ENCODE assay signal across 13 cellular contexts in the genomic region with DNA sequence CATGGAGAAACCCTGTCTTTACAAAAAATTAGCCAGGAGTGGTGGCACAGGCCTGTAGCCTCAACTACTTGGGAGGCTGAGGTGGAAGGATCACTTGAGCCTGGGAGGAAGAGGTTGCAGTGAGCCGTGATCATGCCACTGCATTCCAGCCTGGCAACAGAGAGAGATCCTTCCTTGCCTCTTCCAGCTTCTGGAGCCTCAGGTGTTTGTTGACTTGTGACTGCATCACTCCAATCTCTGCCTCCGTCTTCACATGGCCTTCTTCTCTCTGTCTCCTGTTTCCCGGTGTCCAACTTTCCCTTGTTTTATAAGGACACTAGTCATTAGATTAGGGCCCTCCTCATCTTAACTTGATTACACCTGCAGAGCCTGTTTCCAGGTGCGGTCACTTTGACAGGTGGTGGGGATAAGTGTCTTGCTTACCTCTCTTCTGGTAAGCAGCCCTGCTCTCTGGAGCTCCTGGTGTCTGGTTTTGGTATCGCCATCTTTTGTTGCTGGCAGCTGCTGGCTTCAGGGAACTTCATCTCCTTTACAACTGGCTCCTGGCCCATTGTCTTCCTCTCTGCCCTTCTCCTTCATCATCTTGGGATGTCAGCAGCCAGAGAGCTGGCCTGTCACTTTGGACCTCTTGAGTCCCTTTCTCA. TPM values are rescaled to one million over a fixed set of nuclear protein-coding genes. Genes with fewer than 3 reads are reported as not detected.
DNase-seq lines count a peak whose midpoint lies in the region; ATAC-seq, FAIRE-seq and TF ChIP-seq lines count a peak whose summit lies in the region.
"Had no signal": no experiment of that assay in that cellular context is flagged by ENCODE, and none has a peak within 500 bp of the region (broad histone marks: within the 10 kb centered on the region; RNA-seq: fewer than 3 reads in every experiment).

No MANE protein-coding gene starts in this region.

- H3K9me3 ChIP-seq in CD8-positive, alpha-beta T cell (ENCODE audit: low read length), result no peaks in the 10 kb centered on the region
- H3K9me3 ChIP-seq in NT2/D1 (ENCODE audit: insufficient read depth, low read length) (no peaks in the 10 kb centered on the region), hepatocyte (ENCODE audit: low read depth) (no peaks in the 10 kb centered on the region)

- CTCF ChIA-PET in CD8-positive, alpha-beta T cell (lab: Charles Lee), result interaction anchor here (1.5 kb wide), 1 partner anchor 9 kb away, joined by 7 read pairs; a partner anchor contains a TSS

- no peaks in the 10 kb centered on the region for H3K4me1 ChIP-seq in CD8-positive, alpha-beta T cell (ENCODE audit: insufficient read depth, low read length)
- no peaks in the 10 kb centered on the region for H3K4me1 ChIP-seq in NT2/D1 (ENCODE audit: insufficient read depth, insufficient read length)
- H3K4me1 ChIP-seq in hepatocyte (ENCODE audit: insufficient read depth), result no peaks in the 10 kb centered on the region

- intact Hi-C loops in CD8-positive, alpha-beta T cell (cut with DNase I, micrococcal nuclease), result loop anchor here in 1 of 2 experiments (10.0 kb wide), 1 partner anchor 335 kb away; a partner anchor contains a TSS
- intact Hi-C loops in left cardiac atrium (cut with DNase I), result no loop called here

- no peak overlapping the region for H3K27ac ChIP-seq in CD8-positive, alpha-beta T cell (ENCODE audit: low read depth, low read length)
- no peak overlapping the region for H3K27ac ChIP-seq in hepatocyte

- H3K4me1 Mint-ChIP-seq in CD8-positive, alpha-beta T cell (ENCODE audit: low read depth), result no peaks in the 10 kb centered on the region
- H3K4me1 Mint-ChIP-seq in effector memory CD8-positive, alpha-beta T cell (ENCODE audit: low read depth in 2 of 2), result peaks cover 0 to 1% of the 10 kb centered on the region in 2 donors
- H3K4me1 Mint-ChIP-seq: IgD-negative memory B cell; stimulated activated naive B cell treated with anti-CD40 and anti-IgM and Interleukin-4, amounts not matched to agents 10 μg/mL and 1 μg/mL and 100 μg/mL, for 72 hours had no signal

- WGBS in hepatocyte (ENCODE audit: low lambda C conversion rate, missing lambda C conversion rate), result 71% methylated on average over 5 of the region's 5 CpGs

- no peaks in the 10 kb centered on the region for H3K79me2 ChIP-seq in hepatocyte

- ATAC-seq in CD8-positive, alpha-beta T cell, result peak; percentile 51
- no peak for ATAC-seq in effector memory CD8-positive, alpha-beta T cell (replicated peaks)
- ATAC-seq in left cardiac atrium (no peak), GM21360 (IDR thresholded peaks at IDR 0.05; ENCODE audit: unreplicated experiment) (no peak)

- no peaks in the 10 kb centered on the region for H3K9me2 ChIP-seq in hepatocyte (replicated peaks; ENCODE audit: insufficient read depth)

- H3K4me3 ChIP-seq in CD8-positive, alpha-beta T cell (ENCODE audit: low read depth, low read length), result no peak overlapping the region
- no peak overlapping the region for H3K4me3 ChIP-seq in NT2/D1 (ENCODE audit: insufficient read length, low read depth)
- H3K4me3 ChIP-seq in hepatocyte, result no peak overlapping the region

- POLR2A ChIA-PET in CD8-positive, alpha-beta T cell (lab: Charles Lee), result no interaction called here

- no peak for TF ChIP-seq POLR2A in GM12892 (IDR thresholded peaks at IDR 0.05; ENCODE audit: low read depth, low read length)

- H3K27ac Mint-ChIP-seq in CD8-positive, alpha-beta T cell, result no peak overlapping the region
- H3K27ac Mint-ChIP-seq in effector memory CD8-positive, alpha-beta T cell, result no peak overlapping the region
- H3K27ac Mint-ChIP-seq: activated CD4-positive, alpha-beta memory T cell treated with anti-CD3 and anti-CD28 coated beads for 36 hours; IgD-negative memory B cell; stimulated activated naive B cell treated with anti-CD40 and anti-IgM and Interleukin-4, amounts not matched to agents 10 μg/mL and 1 μg/mL and 100 μg/mL, for 72 hours had no signal

- H3K9ac ChIP-seq in NT2/D1 (ENCODE audit: insufficient read length, low read depth), result no peak overlapping the region

- no peak overlapping the region for H3K4me3 Mint-ChIP-seq in CD8-positive, alpha-beta T cell
- no peak overlapping the region for H3K4me3 Mint-ChIP-seq in effector memory CD8-positive, alpha-beta T cell
- H3K4me3 Mint-ChIP-seq: activated CD4-positive, alpha-beta memory T cell treated with anti-CD3 and anti-CD28 coated beads for 36 hours; IgD-negative memory B cell; stimulated activated naive B cell treated with anti-CD40 and anti-IgM and Interleukin-4, amounts not matched to agents 10 μg/mL and 1 μg/mL and 100 μg/mL, for 72 hours had no signal

- no peaks in the 10 kb centered on the region for H3K27me3 ChIP-seq in CD8-positive, alpha-beta T cell (ENCODE audit: insufficient read depth, low read length)
- H3K27me3 ChIP-seq in NT2/D1 (ENCODE audit: insufficient read depth, insufficient read length) (no peaks in the 10 kb centered on the region), hepatocyte (peaks cover under 1% of the 10 kb centered on the region)

- no peaks in the 10 kb centered on the region for H4K20me1 ChIP-seq in hepatocyte (ENCODE audit: insufficient read depth, poor library complexity, severe bottlenecking)

- no peaks in the 10 kb centered on the region for H3K36me3 ChIP-seq in CD8-positive, alpha-beta T cell (ENCODE audit: insufficient read depth, low read length)
- H3K36me3 ChIP-seq in NT2/D1 (ENCODE audit: insufficient read depth, insufficient read length, low read length), result no peaks in the 10 kb centered on the region
- no peaks in the 10 kb centered on the region for H3K36me3 ChIP-seq in hepatocyte (replicated peaks; ENCODE audit: insufficient read depth, low read depth)

- peak; percentile 82 for FAIRE-seq in GM12892 (lab: Jason Lieb, UNC)
- FAIRE-seq: endometrium had no signal

- peaks cover 28% of the 10 kb centered on the region for H3K27me3 Mint-ChIP-seq in CD8-positive, alpha-beta T cell (ENCODE audit: low read depth)
- peaks cover 27 to 35% of the 10 kb centered on the region in 2 donors for H3K27me3 Mint-ChIP-seq in effector memory CD8-positive, alpha-beta T cell

- H3K36me3 Mint-ChIP-seq in CD8-positive, alpha-beta T cell, result no peaks in the 10 kb centered on the region
- no peaks in the 10 kb centered on the region for H3K36me3 Mint-ChIP-seq in effector memory CD8-positive, alpha-beta T cell (ENCODE audit: insufficient read depth)
- H3K36me3 Mint-ChIP-seq: activated CD4-positive, alpha-beta memory T cell treated with anti-CD3 and anti-CD28 coated beads for 36 hours; IgD-negative memory B cell; stimulated activated naive B cell treated with anti-CD40 and anti-IgM and Interleukin-4, amounts not matched to agents 10 μg/mL and 1 μg/mL and 100 μg/mL, for 72 hours had no signal

- H3K9me3 Mint-ChIP-seq in CD8-positive, alpha-beta T cell, result no peaks in the 10 kb centered on the region
- no peaks in the 10 kb centered on the region for H3K9me3 Mint-ChIP-seq in effector memory CD8-positive, alpha-beta T cell
- H3K9me3 Mint-ChIP-seq: activated CD4-positive, alpha-beta memory T cell treated with anti-CD3 and anti-CD28 coated beads for 36 hours; IgD-negative memory B cell; stimulated activated naive B cell treated with anti-CD40 and anti-IgM and Interleukin-4, amounts not matched to agents 10 μg/mL and 1 μg/mL and 100 μg/mL, for 72 hours had no signal

- TF ChIP-seq CTCF in CD8-positive, alpha-beta T cell (IDR thresholded peaks at IDR 0.05), result no peak
- peak; percentile 9 for TF ChIP-seq CTCF in hepatocyte (IDR thresholded peaks at IDR 0.05; ENCODE audit: poor library complexity)

- no peak overlapping the region for H3K4me2 ChIP-seq in hepatocyte

- DNase-seq in CD8-positive, alpha-beta T cell, result no peak
- DNase-seq in GM12892 (ENCODE audit: insufficient read length) (no peak), NT2/D1 (ENCODE audit: low read depth, low spot score) (peak; percentile 32), hepatocyte (ENCODE audit: low spot score) (no peak), left cardiac atrium (no peak), NCI-H187 treated with DMSO at 0.1 percent for 48 hours (lab: John Stamatoyannopoulos, UW) (no peak)
- no peak for DNase-seq in effector memory CD8-positive, alpha-beta T cell
- DNase-seq: activated CD4-positive, alpha-beta memory T cell treated with anti-CD3 and anti-CD28 coated beads for 36 hours; nucleus accumbens; stimulated activated naive B cell treated with anti-CD40 and anti-IgM and Interleukin-4, amounts not matched to agents 10 μg/mL and 1 μg/mL and 100 μg/mL, for 72 hours had no signal

- H2AFZ ChIP-seq in hepatocyte, result no peak overlapping the region

RNA-seq across cellular contexts. Expression of a gene that starts 8.2 kb away (rescaled TPM):
- total RNA-seq in CD8-positive, alpha-beta T cell, result 1 to 10 TPM; 3.4 to 5.9 TPM
- polyA plus RNA-seq in GM12892 (2012; ENCODE audit: missing spikeins), result 1.4 TPM
- total RNA-seq in hepatocyte (7.3 and 8.1 TPM in 2 replicates), left cardiac atrium (10 to 100 TPM; 65.8 to 68.8 TPM)
- polyA plus RNA-seq in hepatocyte, result 23.5 and 35.7 TPM in 2 replicates
- polyA plus RNA-seq: IgD-negative memory B cell had no signal

RNA-seq across cellular contexts. Expression of a gene that starts 33.2 kb away (rescaled TPM):
- total RNA-seq in CD8-positive, alpha-beta T cell, result not detected
- polyA plus RNA-seq in GM12892 (2012; ENCODE audit: missing spikeins), result 18.3 TPM
- total RNA-seq in hepatocyte (43.3 and 52.1 TPM in 2 replicates), left cardiac atrium (1 to 10 TPM; 6.1 to 7.0 TPM)
- polyA plus RNA-seq in hepatocyte, result 117 and 156 TPM in 2 replicates
- polyA plus RNA-seq: IgD-negative memory B cell had no signal

RNA-seq across cellular contexts. Expression of a gene that starts 43.2 kb away (rescaled TPM):
- not detected for total RNA-seq in CD8-positive, alpha-beta T cell
- polyA plus RNA-seq in GM12892 (2012; ENCODE audit: missing spikeins), result not detected
- total RNA-seq in hepatocyte (0.08 TPM in 1 of 2 replicates, not detected in the other), left cardiac atrium (not detected)
- polyA plus RNA-seq in hepatocyte, result not detected in 2 replicates
- total RNA-seq: activated CD4-positive, alpha-beta memory T cell treated with anti-CD3 and anti-CD28 coated beads for 36 hours had no signal
- polyA plus RNA-seq: IgD-negative memory B cell had no signal

RNA-seq across cellular contexts. Expression of a gene that starts 49.0 kb away (rescaled TPM):
- not detected for total RNA-seq in CD8-positive, alpha-beta T cell
- not detected for polyA plus RNA-seq in GM12892 (2012; ENCODE audit: missing spikeins)
- total RNA-seq in hepatocyte, result 12.5 and 13.7 TPM in 2 replicates
- 18.0 and 23.6 TPM in 2 replicates for polyA plus RNA-seq in hepatocyte
- total RNA-seq in left cardiac atrium, result 10 to 100 TPM; 25.1 to 39.9 TPM
- total RNA-seq: activated CD4-positive, alpha-beta memory T cell treated with anti-CD3 and anti-CD28 coated beads for 36 hours had no signal
- polyA plus RNA-seq: IgD-negative memory B cell had no signal

RNA-seq across cellular contexts. Expression of a gene that starts 55.4 kb away (rescaled TPM):
- 10 to 100 TPM; 20.9 TPM for total RNA-seq in CD8-positive, alpha-beta T cell
- polyA plus RNA-seq in GM12892 (2012; ENCODE audit: missing spikeins), result 8.6 TPM
- 15.5 and 15.8 TPM in 2 replicates for total RNA-seq in hepatocyte
- 35.5 and 46.9 TPM in 2 replicates for polyA plus RNA-seq in hepatocyte
- total RNA-seq in left cardiac atrium, result 10 to 100 TPM; 13.2 to 14.1 TPM

Comparison
In these comparisons a context has a peak if more than half of its experiments do, and no peak if none do; other contexts are left out.
1. RNA of a gene that starts 33.2 kb away (total RNA-seq): 43.3 to 52.1 TPM in hepatocyte and 6.1 to 7.0 TPM in left cardiac atrium; not detected in CD8-positive, alpha-beta T cell; every median in the first group is over 4 times any median in the second.